ENCODE assay signal across 1 cellular context in genomic region chr1:187474266-187474665, GRCh38.
TF ChIP-seq lines count a peak whose summit lies in the region.

No MANE protein-coding gene starts in this region.

TF ChIP-seq in HepG2, 621 proteins besides CTCF, POLR2A, EP300 and RAD21 (continued from another document):
- no peak for TF ChIP-seq SKIL (CRISPR knock-in tag; IDR thresholded peaks at IDR 0.05; ENCODE audit: borderline replicate concordance)
- TF ChIP-seq HBP1 (CRISPR knock-in tag; IDR thresholded peaks at IDR 0.05; ENCODE audit: low read depth): no peak
